ENCODE assay signal across 7 cellular contexts in the genomic region with DNA sequence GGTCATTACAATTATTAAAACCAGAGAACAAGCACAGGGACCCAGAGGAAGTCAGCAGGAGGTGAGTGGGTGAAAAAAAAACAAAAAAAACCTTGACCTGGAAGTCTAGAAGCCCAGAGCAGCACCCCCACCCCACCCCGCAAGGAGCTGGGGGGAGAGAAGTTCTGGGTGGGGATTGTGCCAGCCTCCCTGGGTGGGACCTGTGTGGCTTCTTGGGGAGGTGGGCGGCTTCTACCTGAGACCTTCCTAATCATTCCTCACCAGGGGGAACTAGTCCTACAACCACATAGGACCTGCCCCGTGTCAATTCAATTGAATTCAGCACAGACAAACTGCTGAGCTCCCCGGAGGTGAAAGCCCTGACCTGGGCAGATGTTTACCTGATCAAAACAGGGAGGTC. TPM values are rescaled to one million over a fixed set of nuclear protein-coding genes. Genes with fewer than 3 reads are reported as not detected.
"Had no signal": no experiment of that assay in that cellular context is flagged by ENCODE, and none has a peak within 500 bp of the region (broad histone marks: within the 10 kb centered on the region; RNA-seq: fewer than 3 reads in every experiment).

No MANE protein-coding gene starts in this region.

- H3K4me3 ChIP-seq: K562 had no signal

- H3K27me3 Mint-ChIP-seq: IgD-negative memory B cell had no signal

- DNase-seq: IMR-90, KBM-7 had no signal

- FAIRE-seq: HTR-8/SVneo, K562 had no signal

- H3K27ac Mint-ChIP-seq: IgD-negative memory B cell had no signal

- H3K4me3 Mint-ChIP-seq: IgD-negative memory B cell had no signal

- ATAC-seq: K562 had no signal

- H3K27ac ChIP-seq: HL-60 had no signal

- H3K36me3 Mint-ChIP-seq: IgD-negative memory B cell had no signal

RNA-seq across cellular contexts. Expression of gene EVA1A, which starts 17.3 kb away (rescaled TPM):
- total RNA-seq: HT-29, K562 had no signal
- polyA plus RNA-seq: IgD-negative memory B cell, K562 had no signal
